Comparison of ENCODE assay signal across 7 cellular contexts in genomic region chr17:63919311-63919723, GRCh38. TPM values are rescaled to one million over a fixed set of nuclear protein-coding genes. Genes with fewer than 3 reads are reported as not detected.
DNase-seq lines count a peak whose midpoint lies in the region; ATAC-seq, FAIRE-seq and TF ChIP-seq lines count a peak whose summit lies in the region.

No MANE protein-coding gene starts in this region.

- TF ChIP-seq EP300 in H1 (IDR thresholded peaks at IDR 0.05; ENCODE audit: borderline replicate concordance in 1 of 2, low read depth in 2 of 2, low read length in 2 of 2) = no peak

- no peaks in the 10 kb centered on the region for H4K20me1 ChIP-seq in H1 (replicated peaks in 1 of 2; ENCODE audit: control insufficient read depth in 1 of 2, insufficient read depth in 2 of 2, low read length in 2 of 2)

- H3K36me3 ChIP-seq in H1 (ENCODE audit: control insufficient read depth in 2 of 4, insufficient read depth in 4 of 4, low read length in 3 of 4) = no peaks in the 10 kb centered on the region
- no peaks in the 10 kb centered on the region for H3K36me3 ChIP-seq in naive thymus-derived CD4-positive, alpha-beta T cell (ENCODE audit: control insufficient read depth in 2 of 3, insufficient read depth in 3 of 3, low read length in 3 of 3)

- H3K4me3 ChIP-seq in H1 (ENCODE audit: extremely low read depth in 1 of 4, insufficient read depth in 2 of 4, low read depth in 3 of 4, low read length in 4 of 4) = no peak overlapping the region
- H3K4me3 ChIP-seq in naive thymus-derived CD4-positive, alpha-beta T cell (ENCODE audit: low read length) = no peak overlapping the region

- no peak overlapping the region for H3K4ac ChIP-seq in H1 (replicated peaks; ENCODE audit: insufficient read length, low read depth, low read length)

- H3K27me3 ChIP-seq in H1 (replicated peaks in 1 of 4; ENCODE audit: control insufficient read depth in 3 of 4, extremely low read depth in 1 of 4, insufficient read depth in 3 of 4, low read length in 3 of 4) = no peaks in the 10 kb centered on the region
- H3K27me3 ChIP-seq in naive thymus-derived CD4-positive, alpha-beta T cell (ENCODE audit: control insufficient read depth in 2 of 2, insufficient read depth in 2 of 2, low read length in 2 of 2) = no peaks in the 10 kb centered on the region

- POLR2A ChIA-PET in activated CD8-positive, alpha-beta T cell treated with anti-CD3 and anti-CD28 coated beads, Interleukin-2, amount 10 ng/mL, durations not matched to agents 7 days and 5 days (lab: Charles Lee) = interaction anchor here (1.3 kb wide), 1 partner anchor 71 kb away, joined by 3 read pairs; no protein-coding TSS in a partner anchor
- POLR2A ChIA-PET in H1 (lab: Charles Lee; ENCODE audit: partially characterized antibody) = interaction anchor here (1.0 to 2.5 kb wide), 6 partner anchors 13 to 586 kb away, joined by 3 to 13 read pairs (median 4); partner anchors contain the start of gene CD79B
- POLR2A ChIA-PET in naive thymus-derived CD4-positive, alpha-beta T cell (lab: Charles Lee) = interaction anchor here (0.7 to 2.4 kb wide), 9 partner anchors 11 to 226 kb away, joined by 3 to 16 read pairs (median 6); partner anchors contain the start of gene ICAM2

- H3K27ac ChIP-seq in H1 (ENCODE audit: low read depth, low read length) = no peak overlapping the region
- no peak overlapping the region for H3K27ac ChIP-seq in naive thymus-derived CD4-positive, alpha-beta T cell (ENCODE audit: low read depth, low read length)

- H3K79me2 ChIP-seq in H1 (ENCODE audit: control insufficient read depth in 1 of 2, insufficient read depth in 2 of 2, low read length in 2 of 2) = no peaks in the 10 kb centered on the region

- no peak overlapping the region for H3K14ac ChIP-seq in H1 (ENCODE audit: insufficient read length)

- H4K5ac ChIP-seq in H1 (ENCODE audit: insufficient read length, low read depth, low read length) = no peak overlapping the region

- H3K27ac Mint-ChIP-seq in HFFc6 = no peak overlapping the region
- H3K27ac Mint-ChIP-seq in activated CD8-positive, alpha-beta T cell treated with anti-CD3 and anti-CD28 coated beads, Interleukin-2, amount 10 ng/mL, durations not matched to agents 7 days and 5 days = peak overlapping the region; percentile 47
- H3K27ac Mint-ChIP-seq in naive thymus-derived CD4-positive, alpha-beta T cell = peak overlapping the region in 8 of 9 donors; percentile 3 to 86 (median 8)
- peak overlapping the region; percentile 90 for H3K27ac Mint-ChIP-seq in stimulated activated naive B cell treated with anti-CD40 and anti-IgM and Interleukin-4, amounts not matched to agents 10 μg/mL and 1 μg/mL and 100 μg/mL, for 72 hours

- H3K56ac ChIP-seq in H1 (replicated peaks; ENCODE audit: insufficient read length, low read depth, low read length) = no peak overlapping the region

- no peak overlapping the region for H2BK20ac ChIP-seq in H1 (ENCODE audit: low read length)

- H3K23me2 ChIP-seq in H1 (ENCODE audit: low read depth, low read length) = no peaks in the 10 kb centered on the region; the same call in 1 of the 2 replicates

- TF ChIP-seq CTCF in GM12801 (IDR thresholded peaks at IDR 0.05; ENCODE audit: extremely low read depth, insufficient read length) = peak; percentile 31
- TF ChIP-seq CTCF in HFFc6 (IDR thresholded peaks at IDR 0.05) = peak; percentile 95
- peak; percentile 88 to 94 (median 89) for TF ChIP-seq CTCF in H1 (IDR thresholded peaks at IDR 0.05; ENCODE audit: control extremely low read depth in 1 of 3, insufficient read depth in 1 of 3, low read depth in 1 of 3, low read length in 3 of 3)

- peak; percentile 89 to 94 for TF ChIP-seq RAD21 in H1 (IDR thresholded peaks at IDR 0.05 in 1 of 2, conservative IDR thresholded peaks at IDR 0.05 in 1 of 2; ENCODE audit: low read depth in 2 of 2, low read length in 2 of 2)

- FAIRE-seq in H1 (lab: Jason Lieb, UNC) = no peak

- no peak overlapping the region for H3K9ac ChIP-seq in H1 (replicated peaks in 1 of 4; ENCODE audit: extremely low read depth in 1 of 4, low read depth in 3 of 4, low read length in 3 of 4)

- H3K36me3 Mint-ChIP-seq in HFFc6 (ENCODE audit: low read depth) = no peaks in the 10 kb centered on the region
- H3K36me3 Mint-ChIP-seq in activated CD8-positive, alpha-beta T cell treated with anti-CD3 and anti-CD28 coated beads, Interleukin-2, amount 10 ng/mL, durations not matched to agents 7 days and 5 days (ENCODE audit: low read depth) = no peaks in the 10 kb centered on the region
- no peaks in the 10 kb centered on the region for H3K36me3 Mint-ChIP-seq in naive thymus-derived CD4-positive, alpha-beta T cell
- no peaks in the 10 kb centered on the region for H3K36me3 Mint-ChIP-seq in stimulated activated naive B cell treated with anti-CD40 and anti-IgM and Interleukin-4, amounts not matched to agents 10 μg/mL and 1 μg/mL and 100 μg/mL, for 72 hours

- no peak overlapping the region for H2BK5ac ChIP-seq in H1 (ENCODE audit: low read depth, low read length)

- H3K27me3 Mint-ChIP-seq in HFFc6 (ENCODE audit: insufficient read depth) = peaks cover 31% of the 10 kb centered on the region
- H3K27me3 Mint-ChIP-seq in activated CD8-positive, alpha-beta T cell treated with anti-CD3 and anti-CD28 coated beads, Interleukin-2, amount 10 ng/mL, durations not matched to agents 7 days and 5 days (ENCODE audit: low read depth) = peaks cover 16% of the 10 kb centered on the region
- H3K27me3 Mint-ChIP-seq in naive thymus-derived CD4-positive, alpha-beta T cell = peaks cover 0 to 16% (median 0%) of the 10 kb centered on the region in 5 donors
- H3K27me3 Mint-ChIP-seq in stimulated activated naive B cell treated with anti-CD40 and anti-IgM and Interleukin-4, amounts not matched to agents 10 μg/mL and 1 μg/mL and 100 μg/mL, for 72 hours = no peaks in the 10 kb centered on the region

- no peak overlapping the region for H3K4me3 Mint-ChIP-seq in HFFc6
- no peak overlapping the region for H3K4me3 Mint-ChIP-seq in activated CD8-positive, alpha-beta T cell treated with anti-CD3 and anti-CD28 coated beads, Interleukin-2, amount 10 ng/mL, durations not matched to agents 7 days and 5 days
- no peak overlapping the region for H3K4me3 Mint-ChIP-seq in naive thymus-derived CD4-positive, alpha-beta T cell
- peak overlapping the region; percentile 64 to 71 for H3K4me3 Mint-ChIP-seq in stimulated activated naive B cell treated with anti-CD40 and anti-IgM and Interleukin-4, amounts not matched to agents 10 μg/mL and 1 μg/mL and 100 μg/mL, for 72 hours

- no peak overlapping the region for H2BK15ac ChIP-seq in H1 (ENCODE audit: low read length)

- H2BK12ac ChIP-seq in H1 (ENCODE audit: low read depth, low read length) = peak overlapping the region; percentile 68; the same call in 1 of the 2 replicates

- intact Hi-C loops in naive thymus-derived CD4-positive, alpha-beta T cell (cut with micrococcal nuclease) = loop anchor here (1.0 to 5.0 kb wide), 8 partner anchors 27 to 363 kb away; no protein-coding TSS in a partner anchor

- H2AFZ ChIP-seq in H1 (ENCODE audit: low read length) = 0 out of 2 replicates have a peak overlapping the region, but pooled peaks have one; percentile 63

- CTCF ChIA-PET in activated CD8-positive, alpha-beta T cell treated with anti-CD3 and anti-CD28 coated beads, Interleukin-2, amount 10 ng/mL, durations not matched to agents 7 days and 5 days (lab: Charles Lee) = interaction anchor here (0.6 to 5.8 kb wide), 48 partner anchors 8 to 1340 kb away, joined by 3 to 114 read pairs (median 5); partner anchors contain the start of genes CD79B, CSHL1 and ICAM2
- CTCF ChIA-PET in H1 (lab: Charles Lee; ENCODE audit: partially characterized antibody) = interaction anchor here (0.7 to 11.2 kb wide), 46 partner anchors 8 to 315 kb away, joined by 3 to 270 read pairs (median 8); partner anchors contain the start of genes CD79B, CSHL1, GH2 and PRR29
- CTCF ChIA-PET in naive thymus-derived CD4-positive, alpha-beta T cell (lab: Charles Lee) = interaction anchor here (0.6 to 4.3 kb wide), 35 partner anchors 8 to 243 kb away, joined by 3 to 85 read pairs (median 5); partner anchors contain the start of genes CD79B, CSHL1, ERN1 and ICAM2

- no peak overlapping the region for H2BK120ac ChIP-seq in H1 (replicated peaks; ENCODE audit: low read depth, low read length)

- peak; percentile 93 for ATAC-seq in activated CD8-positive, alpha-beta T cell treated with anti-CD3 and anti-CD28 coated beads, Interleukin-2, amount 10 ng/mL, durations not matched to agents 7 days and 5 days
- ATAC-seq in naive thymus-derived CD4-positive, alpha-beta T cell = peak; percentile 97
- ATAC-seq in stimulated activated naive B cell treated with anti-CD40 and anti-IgM and Interleukin-4, amounts not matched to agents 10 μg/mL and 1 μg/mL and 100 μg/mL, for 72 hours (replicated peaks) = peak; percentile 48 to 51

- peaks cover 0 to 5% (median under 1%) of the 10 kb centered on the region in 4 experiments; a peak in 3 of 7 replicates for H3K4me1 ChIP-seq in H1 (replicated peaks in 1 of 4; ENCODE audit: control insufficient read depth in 3 of 4, insufficient read depth in 4 of 4, low read length in 3 of 4)
- peaks cover 0 to 4% of the 10 kb centered on the region in 2 donors for H3K4me1 ChIP-seq in naive thymus-derived CD4-positive, alpha-beta T cell (ENCODE audit: control insufficient read depth in 2 of 2, insufficient read depth in 2 of 2, low read length in 2 of 2)

- no peak overlapping the region for H2AK5ac ChIP-seq in H1 (ENCODE audit: low read depth, low read length)

- H4K91ac ChIP-seq in H1 (replicated peaks; ENCODE audit: insufficient read length, low read length) = no peak overlapping the region

- H3K4me2 ChIP-seq in H1 (ENCODE audit: insufficient read depth in 1 of 2, low read depth in 2 of 2, low read length in 2 of 2) = no peak overlapping the region; a peak in 1 of 4 replicates

- no peak for TF ChIP-seq POLR2A in H1 (IDR thresholded peaks at IDR 0.05; ENCODE audit: control extremely low read depth in 1 of 2, low read depth in 2 of 2, low read length in 2 of 2)

- H3K9me3 Mint-ChIP-seq in HFFc6 = no peaks in the 10 kb centered on the region
- H3K9me3 Mint-ChIP-seq in activated CD8-positive, alpha-beta T cell treated with anti-CD3 and anti-CD28 coated beads, Interleukin-2, amount 10 ng/mL, durations not matched to agents 7 days and 5 days (ENCODE audit: insufficient read depth) = no peaks in the 10 kb centered on the region
- no peaks in the 10 kb centered on the region for H3K9me3 Mint-ChIP-seq in naive thymus-derived CD4-positive, alpha-beta T cell
- no peaks in the 10 kb centered on the region for H3K9me3 Mint-ChIP-seq in stimulated activated naive B cell treated with anti-CD40 and anti-IgM and Interleukin-4, amounts not matched to agents 10 μg/mL and 1 μg/mL and 100 μg/mL, for 72 hours

- H3K18ac ChIP-seq in H1 (ENCODE audit: extremely low read depth, low read length) = no peak overlapping the region

- DNase-seq in HFFc6 (peak; percentile 28), NCI-H510A treated with DMSO at 0.1 percent for 48 hours (lab: John Stamatoyannopoulos, UW) (peak; percentile 68), H1 (ENCODE audit: low read depth in 1 of 2, low spot score in 2 of 2) (peak in 1 of 2 experiments; percentile 85)
- peak; percentile 79 for DNase-seq in activated CD8-positive, alpha-beta T cell treated with anti-CD3 and anti-CD28 coated beads, Interleukin-2, amount 10 ng/mL, durations not matched to agents 7 days and 5 days
- peak; percentile 53 to 81 (median 68) for DNase-seq in naive thymus-derived CD4-positive, alpha-beta T cell
- DNase-seq in stimulated activated naive B cell treated with anti-CD40 and anti-IgM and Interleukin-4, amounts not matched to agents 10 μg/mL and 1 μg/mL and 100 μg/mL, for 72 hours = peak; percentile 79

- no peaks in the 10 kb centered on the region for H3K79me1 ChIP-seq in H1 (ENCODE audit: low read depth, low read length)

- no peaks in the 10 kb centered on the region for H3K9me3 ChIP-seq in H1 (ENCODE audit: insufficient read depth in 2 of 2, low read depth in 1 of 2, low read length in 1 of 2)
- H3K9me3 ChIP-seq in naive thymus-derived CD4-positive, alpha-beta T cell (ENCODE audit: control insufficient read depth in 2 of 3, low read length in 3 of 3) = no peaks in the 10 kb centered on the region

- H3K4me1 Mint-ChIP-seq in HFFc6 (ENCODE audit: low read depth) = no peaks in the 10 kb centered on the region
- peaks cover 8% of the 10 kb centered on the region for H3K4me1 Mint-ChIP-seq in activated CD8-positive, alpha-beta T cell treated with anti-CD3 and anti-CD28 coated beads, Interleukin-2, amount 10 ng/mL, durations not matched to agents 7 days and 5 days (ENCODE audit: low read depth)
- peaks cover 5 to 10% (median 9%) of the 10 kb centered on the region in 7 donors for H3K4me1 Mint-ChIP-seq in naive thymus-derived CD4-positive, alpha-beta T cell
- peaks cover 55 to 76% of the 10 kb centered on the region in 2 donors for H3K4me1 Mint-ChIP-seq in stimulated activated naive B cell treated with anti-CD40 and anti-IgM and Interleukin-4, amounts not matched to agents 10 μg/mL and 1 μg/mL and 100 μg/mL, for 72 hours

- H3K23ac ChIP-seq in H1 (ENCODE audit: insufficient read length) = no peak overlapping the region

- H4K8ac ChIP-seq in H1 (ENCODE audit: extremely low read depth, insufficient read depth, low read length) = peak overlapping the region; percentile 71; the same call in 1 of the 2 replicates

- WGBS in H1 (ENCODE audit: extremely low coverage in 1 of 2, insufficient coverage in 1 of 2, insufficient read length in 1 of 2, insufficient replicate concordance in 2 of 2, low coverage in 1 of 2, low lambda C conversion rate in 2 of 2, missing lambda C conversion rate in 1 of 2), 2 experiments = 64% methylated on average over 8 of the region's 8 CpGs; no CpG with 5 or more reads in 1 of the 2 experiments

RNA-seq across cellular contexts. Expression of gene GH1, which starts 0.7 kb away (rescaled TPM):
- total RNA-seq in HFFc6 (2021; fragmentation: NEBNext Ultra II Directional; extraction: Animal tissue kit (Norgen Biotek cat#: 25700)) = not detected
- not detected for total RNA-seq in activated CD8-positive, alpha-beta T cell treated with anti-CD3 and anti-CD28 coated beads, Interleukin-2, amount 10 ng/mL, durations not matched to agents 7 days and 5 days
- total RNA-seq in H1 (2021; fragmentation: NEBNext Ultra II Directional; extraction: Animal tissue kit (Norgen Biotek cat#: 25700)) = not detected in 2 replicates
- 0.36 and 0.41 TPM in 2 replicates for polyA plus RNA-seq in H1 (2011; rRNA removed)
- polyA plus RNA-seq in H1 (2011; cell fraction: cytosol; rRNA removed) = 0.37 TPM
- polyA plus RNA-seq in H1 (2011; cell fraction: nucleus; rRNA removed) = 0.77 TPM
- 0.50 TPM in 1 of 4 replicates, not detected in the others for polyA plus RNA-seq in H1 (2012, experiment 1 of 2)
- polyA plus RNA-seq in H1 (2012, experiment 2 of 2) = not detected
- 0.16 TPM for polyA plus RNA-seq in H1 (2013, experiment 1 of 2)
- polyA plus RNA-seq in H1 (2013, experiment 2 of 2) = 0.26 TPM
- polyA minus RNA-seq in H1 (2011; rRNA and poly(A)+ RNA removed) = 0.56 TPM in 1 of 2 replicates, not detected in the other
- not detected for polyA minus RNA-seq in H1 (2011; cell fraction: cytosol; rRNA and poly(A)+ RNA removed)
- not detected for polyA minus RNA-seq in H1 (2011; cell fraction: nucleus; rRNA and poly(A)+ RNA removed)
- total RNA-seq in naive thymus-derived CD4-positive, alpha-beta T cell = under 1 TPM in 2 of 5 experiments, not detected in 3; 0.58 to 0.66 TPM
- polyA plus RNA-seq in naive thymus-derived CD4-positive, alpha-beta T cell = not detected

RNA-seq across cellular contexts. Expression of gene CSHL1, which starts 8.3 kb away (rescaled TPM):
- total RNA-seq in HFFc6 (2021; fragmentation: NEBNext Ultra II Directional; extraction: Animal tissue kit (Norgen Biotek cat#: 25700)) = not detected
- not detected for total RNA-seq in activated CD8-positive, alpha-beta T cell treated with anti-CD3 and anti-CD28 coated beads, Interleukin-2, amount 10 ng/mL, durations not matched to agents 7 days and 5 days
- not detected in 2 replicates for total RNA-seq in H1 (2021; fragmentation: NEBNext Ultra II Directional; extraction: Animal tissue kit (Norgen Biotek cat#: 25700))
- polyA plus RNA-seq in H1 (2011; rRNA removed) = not detected in 2 replicates
- polyA plus RNA-seq in H1 (2011; cell fraction: cytosol; rRNA removed) = not detected
- polyA plus RNA-seq in H1 (2011; cell fraction: nucleus; rRNA removed) = not detected
- not detected in 4 replicates for polyA plus RNA-seq in H1 (2012, experiment 1 of 2)
- not detected for polyA plus RNA-seq in H1 (2012, experiment 2 of 2)
- polyA plus RNA-seq in H1 (2013, experiment 1 of 2) = 0.12 TPM
- polyA plus RNA-seq in H1 (2013, experiment 2 of 2) = not detected
- not detected in 2 replicates for polyA minus RNA-seq in H1 (2011; rRNA and poly(A)+ RNA removed)
- not detected for polyA minus RNA-seq in H1 (2011; cell fraction: cytosol; rRNA and poly(A)+ RNA removed)
- polyA minus RNA-seq in H1 (2011; cell fraction: nucleus; rRNA and poly(A)+ RNA removed) = not detected
- total RNA-seq in naive thymus-derived CD4-positive, alpha-beta T cell = not detected
- not detected for polyA plus RNA-seq in naive thymus-derived CD4-positive, alpha-beta T cell

RNA-seq across cellular contexts. Expression of gene CD79B, which starts 12.8 kb away (rescaled TPM):
- total RNA-seq in HFFc6 (2021; fragmentation: NEBNext Ultra II Directional; extraction: Animal tissue kit (Norgen Biotek cat#: 25700)) = under 1 TPM in 5 of 6 experiments, not detected in 1; 0.26 to 0.76 (median 0.34) TPM
- total RNA-seq in activated CD8-positive, alpha-beta T cell treated with anti-CD3 and anti-CD28 coated beads, Interleukin-2, amount 10 ng/mL, durations not matched to agents 7 days and 5 days = 10 to 100 TPM; 21.7 to 22.5 TPM
- 1.5 and 2.2 TPM in 2 replicates for total RNA-seq in H1 (2021; fragmentation: NEBNext Ultra II Directional; extraction: Animal tissue kit (Norgen Biotek cat#: 25700))
- polyA plus RNA-seq in H1 (2011; rRNA removed) = 3.9 and 4.4 TPM in 2 replicates
- 4.7 TPM for polyA plus RNA-seq in H1 (2011; cell fraction: cytosol; rRNA removed)
- 5.5 TPM for polyA plus RNA-seq in H1 (2011; cell fraction: nucleus; rRNA removed)
- 1.8 to 4.2 TPM (median 3.5 TPM) in 4 replicates for polyA plus RNA-seq in H1 (2012, experiment 1 of 2)
- polyA plus RNA-seq in H1 (2012, experiment 2 of 2) = 2.0 TPM
- 2.8 TPM for polyA plus RNA-seq in H1 (2013, experiment 1 of 2)
- polyA plus RNA-seq in H1 (2013, experiment 2 of 2) = 2.8 TPM
- 2.9 and 3.0 TPM in 2 replicates for polyA minus RNA-seq in H1 (2011; rRNA and poly(A)+ RNA removed)
- not detected for polyA minus RNA-seq in H1 (2011; cell fraction: cytosol; rRNA and poly(A)+ RNA removed)
- polyA minus RNA-seq in H1 (2011; cell fraction: nucleus; rRNA and poly(A)+ RNA removed) = not detected
- total RNA-seq in naive thymus-derived CD4-positive, alpha-beta T cell = 10 to 100 TPM; 11.8 to 44.9 (median 15.1) TPM
- polyA plus RNA-seq in naive thymus-derived CD4-positive, alpha-beta T cell = 10 to 100 TPM; 34.5 to 42.2 TPM

RNA-seq across cellular contexts. Expression of gene CSH1, which starts 22.9 kb away (rescaled TPM):
- total RNA-seq in HFFc6 (2021; fragmentation: NEBNext Ultra II Directional; extraction: Animal tissue kit (Norgen Biotek cat#: 25700)) = not detected
- not detected for total RNA-seq in activated CD8-positive, alpha-beta T cell treated with anti-CD3 and anti-CD28 coated beads, Interleukin-2, amount 10 ng/mL, durations not matched to agents 7 days and 5 days
- total RNA-seq in H1 (2021; fragmentation: NEBNext Ultra II Directional; extraction: Animal tissue kit (Norgen Biotek cat#: 25700)) = not detected in 2 replicates
- polyA plus RNA-seq in H1 (2011; rRNA removed) = 0.12 and 0.16 TPM in 2 replicates
- 0.17 TPM for polyA plus RNA-seq in H1 (2011; cell fraction: cytosol; rRNA removed)
- 0.17 TPM for polyA plus RNA-seq in H1 (2011; cell fraction: nucleus; rRNA removed)
- not detected in 4 replicates for polyA plus RNA-seq in H1 (2012, experiment 1 of 2)
- not detected for polyA plus RNA-seq in H1 (2012, experiment 2 of 2)
- 0.24 TPM for polyA plus RNA-seq in H1 (2013, experiment 1 of 2)
- polyA plus RNA-seq in H1 (2013, experiment 2 of 2) = 0.55 TPM
- polyA minus RNA-seq in H1 (2011; rRNA and poly(A)+ RNA removed) = not detected in 2 replicates
- not detected for polyA minus RNA-seq in H1 (2011; cell fraction: cytosol; rRNA and poly(A)+ RNA removed)
- not detected for polyA minus RNA-seq in H1 (2011; cell fraction: nucleus; rRNA and poly(A)+ RNA removed)
- total RNA-seq in naive thymus-derived CD4-positive, alpha-beta T cell = 10 to 100 TPM in 1 of 5 experiments, 1 to 10 TPM in 1, not detected in 3; 8.2 to 11.3 TPM
- not detected for polyA plus RNA-seq in naive thymus-derived CD4-positive, alpha-beta T cell

RNA-seq across cellular contexts. Expression of gene GH2, which starts 37.6 kb away (rescaled TPM):
- not detected for total RNA-seq in HFFc6 (2021; fragmentation: NEBNext Ultra II Directional; extraction: Animal tissue kit (Norgen Biotek cat#: 25700))
- not detected for total RNA-seq in activated CD8-positive, alpha-beta T cell treated with anti-CD3 and anti-CD28 coated beads, Interleukin-2, amount 10 ng/mL, durations not matched to agents 7 days and 5 days
- total RNA-seq in H1 (2021; fragmentation: NEBNext Ultra II Directional; extraction: Animal tissue kit (Norgen Biotek cat#: 25700)) = 0.60 and 1.2 TPM in 2 replicates
- 1.5 and 2.0 TPM in 2 replicates for polyA plus RNA-seq in H1 (2011; rRNA removed)
- 1.5 TPM for polyA plus RNA-seq in H1 (2011; cell fraction: cytosol; rRNA removed)
- 2.6 TPM for polyA plus RNA-seq in H1 (2011; cell fraction: nucleus; rRNA removed)
- polyA plus RNA-seq in H1 (2012, experiment 1 of 2) = 0.84 to 2.7 TPM (median 1.8 TPM) in 4 replicates
- 1.8 TPM for polyA plus RNA-seq in H1 (2012, experiment 2 of 2)
- 2.8 TPM for polyA plus RNA-seq in H1 (2013, experiment 1 of 2)
- polyA plus RNA-seq in H1 (2013, experiment 2 of 2) = 2.3 TPM
- 1.0 and 1.8 TPM in 2 replicates for polyA minus RNA-seq in H1 (2011; rRNA and poly(A)+ RNA removed)
- polyA minus RNA-seq in H1 (2011; cell fraction: cytosol; rRNA and poly(A)+ RNA removed) = not detected
- polyA minus RNA-seq in H1 (2011; cell fraction: nucleus; rRNA and poly(A)+ RNA removed) = not detected
- not detected for total RNA-seq in naive thymus-derived CD4-positive, alpha-beta T cell
- not detected for polyA plus RNA-seq in naive thymus-derived CD4-positive, alpha-beta T cell

Comparison
In these comparisons a context has a peak if more than half of its experiments do, and no peak if none do; other contexts are left out.
1. CTCF ChIP-seq: peak in every context shown above with its lines; median percentile 95 in HFFc6; 89 in H1; 31 in GM12801.
2. H3K4me3 Mint-ChIP-seq: peak in stimulated activated naive B cell treated with anti-CD40 and anti-IgM and Interleukin-4, amounts not matched to agents 10 μg/mL and 1 μg/mL and 100 μg/mL, for 72 hours (2 of 2); none in HFFc6 (single experiment), activated CD8-positive, alpha-beta T cell treated with anti-CD3 and anti-CD28 coated beads, Interleukin-2, amount 10 ng/mL, durations not matched to agents 7 days and 5 days (single experiment) and naive thymus-derived CD4-positive, alpha-beta T cell (0 of 10).
3. Peak in every context shown above with its lines, with median percentiles within 50 percentile points of each other: ATAC-seq.